In the genomic region with DNA sequence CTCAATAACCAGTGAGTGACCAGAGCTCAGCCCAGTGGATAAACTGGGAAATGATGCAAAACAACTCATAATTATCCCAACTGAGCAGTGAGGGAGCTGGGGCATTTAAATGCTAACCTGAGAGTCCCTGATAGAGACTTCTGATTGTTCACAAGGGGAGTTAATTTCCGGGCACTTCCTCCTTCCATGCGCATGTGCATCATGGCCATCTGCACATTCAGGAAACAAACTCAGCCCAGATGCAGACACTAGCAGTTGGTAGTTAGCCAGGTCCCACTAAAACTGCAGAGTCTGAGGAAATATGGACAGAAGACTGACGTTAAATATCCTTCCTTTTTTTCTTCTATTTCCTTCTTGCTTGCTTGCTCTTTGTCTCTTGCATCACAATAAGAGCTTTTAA, we compare ENCODE assay signal across 15 cellular contexts.
DNase-seq lines count a peak whose midpoint lies in the region; ATAC-seq and TF ChIP-seq lines count a peak whose summit lies in the region.
"Had no signal": no experiment of that assay in that cellular context is flagged by ENCODE, and none has a peak within 500 bp of the region (broad histone marks: within the 10 kb centered on the region; RNA-seq: fewer than 3 reads in every experiment).

No MANE protein-coding gene starts in this region.

- H3K4me1 Mint-ChIP-seq in T-helper 17 cell, result no peaks in the 10 kb centered on the region

- CTCF ChIA-PET in PC-3 (lab: Charles Lee), result no interaction called here

- H3K4me3 Mint-ChIP-seq in T-helper 17 cell, result no peak overlapping the region
- H3K4me3 Mint-ChIP-seq: CD4-positive, alpha-beta T cell had no signal

- H3K4me3 ChIP-seq in PC-3 (ENCODE audit: low read length) (no peak overlapping the region), fibroblast of mammary gland (ENCODE audit: control insufficient read depth, low read depth, low read length) (no peak overlapping the region)

- H3K9me3 ChIP-seq in PC-3 (ENCODE audit: low read length), result no peaks in the 10 kb centered on the region
- no peaks in the 10 kb centered on the region for H3K9me3 ChIP-seq in T-helper 17 cell (ENCODE audit: control insufficient read depth, low read length, poor library complexity, severe bottlenecking)

- H3K4me2 ChIP-seq in PC-3 (ENCODE audit: low read length), result peak overlapping the region; percentile 41

- no peak overlapping the region for H2AFZ ChIP-seq in PC-3 (ENCODE audit: low read length)

- peak overlapping the region; percentile 61; the same call in 1 of the 2 replicates for H3K27ac ChIP-seq in C4-2B
- peak overlapping the region; percentile 31 for H3K27ac ChIP-seq in PC-3 (ENCODE audit: low read length)

- no TSS peak for BruUV-seq in PC-3 (replicated peaks; lab: Mats Ljungman, UMichigan)

- no peaks in the 10 kb centered on the region for H3K79me2 ChIP-seq in PC-3 (ENCODE audit: low read length)

- H3K4me1 ChIP-seq in PC-3 (ENCODE audit: insufficient read depth, low read length), result peaks cover 9% of the 10 kb centered on the region; the same call in 1 of the 2 replicates

- H3K9ac ChIP-seq in PC-3 (ENCODE audit: low read length), result no peak overlapping the region

- no peak for ATAC-seq in PC-3
- ATAC-seq in T-helper 17 cell, result no peak
- ATAC-seq: SK-N-SH treated with all-trans-retinoic acid at 6 μM for 48 hours had no signal

- no peaks in the 10 kb centered on the region for H3K36me3 Mint-ChIP-seq in T-helper 17 cell (ENCODE audit: low read depth)

- H3K27ac Mint-ChIP-seq in T-helper 17 cell, result no peak overlapping the region
- H3K27ac Mint-ChIP-seq: CD4-positive, alpha-beta T cell had no signal

- H3K36me3 ChIP-seq in PC-3 (ENCODE audit: low read depth, low read length), result no peaks in the 10 kb centered on the region

- H3K27me3 Mint-ChIP-seq in T-helper 17 cell, result no peaks in the 10 kb centered on the region
- H3K27me3 Mint-ChIP-seq: CD4-positive, alpha-beta T cell had no signal

- H4K20me1 ChIP-seq in PC-3 (ENCODE audit: low read length), result no peaks in the 10 kb centered on the region

- no peaks in the 10 kb centered on the region for H3K27me3 ChIP-seq in PC-3 (ENCODE audit: low read length)

- no peaks in the 10 kb centered on the region for H3F3A ChIP-seq in PC-3 (ENCODE audit: low read length, unreplicated experiment)

- intact Hi-C loops in PC-3 (cut with micrococcal nuclease), result no loop called here

- POLR2A ChIA-PET in PC-3 (lab: Charles Lee; ENCODE audit: unreplicated experiment), result no interaction called here

- DNase-seq in AG08395 (ENCODE audit: low spot score) (peak; percentile 2), PC-3 (peak; percentile 1), fibroblast of mammary gland (ENCODE audit: low read depth) (peak; percentile 11), T-helper 17 cell (no peak), cerebellar cortex (ENCODE audit: low spot score) (no peak), superior temporal gyrus (ENCODE audit: extremely low spot score) (no peak)
- DNase-seq: Calu3; CD4-positive, alpha-beta T cell; NCI-H1048; NCI-H1436 treated with DMSO at 0.1 percent for 48 hours; NCI-H2081 treated with DMSO at 0.1 percent for 48 hours; NCI-H510A treated with DMSO at 0.1 percent for 48 hours; SHP77 treated with DMSO at 0.1 percent for 48 hours had no signal

- H3K9me2 ChIP-seq in PC-3 (replicated peaks; ENCODE audit: low read length), result no peaks in the 10 kb centered on the region

- TF ChIP-seq CTCF in C4-2B (conservative IDR thresholded peaks at IDR 0.05), result no peak
- TF ChIP-seq CTCF in PC-3 (conservative IDR thresholded peaks at IDR 0.05; ENCODE audit: low read depth, low read length), result no peak
- no peak for TF ChIP-seq CTCF in fibroblast of mammary gland (conservative IDR thresholded peaks at IDR 0.05; ENCODE audit: control insufficient read depth, insufficient read depth, low read depth, low read length)

Comparison
In these comparisons a context has a peak if more than half of its experiments do, and no peak if none do; other contexts are left out.
1. DNase-seq: peak in AG08395 (single experiment), PC-3 (single experiment) and fibroblast of mammary gland (single experiment); none in T-helper 17 cell (0 of 3), cerebellar cortex (single experiment) and superior temporal gyrus (single experiment).